20 cellular contexts compared by ENCODE assay signal in the genomic region with DNA sequence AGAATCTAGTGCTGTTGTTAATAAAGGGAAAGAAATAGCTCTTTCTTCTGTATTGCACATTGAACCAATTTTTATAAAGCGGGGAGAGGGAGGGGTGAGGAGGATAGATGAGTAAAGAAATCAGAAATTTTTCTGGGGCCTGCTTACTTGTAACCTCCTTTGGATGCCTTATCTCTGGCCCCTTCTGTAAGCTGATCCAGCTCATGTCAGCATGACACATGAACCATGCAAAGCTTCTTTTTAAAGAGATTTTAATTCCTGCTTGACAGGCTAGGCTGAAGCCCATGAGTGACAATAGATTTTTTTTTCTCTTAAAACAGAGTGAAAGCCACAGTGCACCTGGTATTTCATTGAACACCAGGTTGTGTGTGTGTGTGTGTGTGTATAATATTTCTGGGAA.
DNase-seq lines count a peak whose midpoint lies in the region; ATAC-seq and TF ChIP-seq lines count a peak whose summit lies in the region.
"Had no signal": no experiment of that assay in that cellular context is flagged by ENCODE, and none has a peak within 500 bp of the region (broad histone marks: within the 10 kb centered on the region; RNA-seq: fewer than 3 reads in every experiment).

No MANE protein-coding gene starts in this region.

- H3K9me3 Mint-ChIP-seq in activated CD4-positive, alpha-beta memory T cell treated with anti-CD3 and anti-CD28 coated beads, Interleukin-2, amount 10 ng/mL, durations not matched to agents 7 days and 5 days: no peaks in the 10 kb centered on the region
- H3K9me3 Mint-ChIP-seq: stimulated activated naive CD8-positive, alpha-beta T cell treated with anti-CD3 and anti-CD28 coated beads, Interleukin-15, amount 100 ng/mL, for 72 hours had no signal

- no peaks in the 10 kb centered on the region for H3K36me3 Mint-ChIP-seq in activated CD4-positive, alpha-beta memory T cell treated with anti-CD3 and anti-CD28 coated beads, Interleukin-2, amount 10 ng/mL, durations not matched to agents 7 days and 5 days (ENCODE audit: low read depth)
- H3K36me3 Mint-ChIP-seq: activated CD8-positive, alpha-beta memory T cell treated with anti-CD3 and anti-CD28 coated beads, Interleukin-2, amount 10 ng/mL, durations not matched to agents 7 days and 5 days; CD4-positive, CD25-positive, alpha-beta regulatory T cell had no signal

- H3K4me3 Mint-ChIP-seq in activated CD4-positive, alpha-beta memory T cell treated with anti-CD3 and anti-CD28 coated beads, Interleukin-2, amount 10 ng/mL, durations not matched to agents 7 days and 5 days: no peak overlapping the region
- H3K4me3 Mint-ChIP-seq: activated CD8-positive, alpha-beta memory T cell treated with anti-CD3 and anti-CD28 coated beads, Interleukin-2, amount 10 ng/mL, durations not matched to agents 7 days and 5 days; CD4-positive, CD25-positive, alpha-beta regulatory T cell; stimulated activated naive CD8-positive, alpha-beta T cell treated with anti-CD3 and anti-CD28 coated beads, Interleukin-15, amount 100 ng/mL, for 72 hours; WTC11 had no signal

- TF ChIP-seq CTCF in omental fat pad (IDR thresholded peaks at IDR 0.05): no peak

- DNase-seq in NCI-H1417 (lab: John Stamatoyannopoulos, UW): peak in 2 of 3 experiments; percentile 14 to 28
- no peak for DNase-seq in NCI-H1417 treated with DMSO at 0.1 percent for 48 hours (lab: John Stamatoyannopoulos, UW)
- peak; percentile 28 for DNase-seq in NCI-H2227 (lab: John Stamatoyannopoulos, UW; ENCODE audit: unreplicated experiment)
- peak; percentile 50 for DNase-seq in amniotic epithelial cell (ENCODE audit: low read depth)
- no peak for DNase-seq in omental fat pad (ENCODE audit: low spot score)
- DNase-seq in activated CD4-positive, alpha-beta memory T cell treated with anti-CD3 and anti-CD28 coated beads, Interleukin-2, amount 10 ng/mL, durations not matched to agents 7 days and 5 days: no peak
- no peak for DNase-seq in ureter (ENCODE audit: low spot score)
- DNase-seq in stimulated activated CD8-positive, alpha-beta memory T cell treated with anti-CD3 and anti-CD28 coated beads, Interleukin-4, amount 100 ng/mL, for 48 hours: no peak
- DNase-seq: activated CD8-positive, alpha-beta memory T cell treated with anti-CD3 and anti-CD28 coated beads, Interleukin-2, amount 10 ng/mL, durations not matched to agents 7 days and 5 days; activated effector memory CD4-positive, alpha-beta T cell treated with Interleukin-2 at 50 U/mL for 16 hours; CD4-positive, CD25-positive, alpha-beta regulatory T cell; KBM-7; left ventricle myocardium superior; NCI-H1105 treated with DMSO at 0.1 percent for 48 hours; Peyer's patch; posterior cingulate gyrus; stimulated activated CD4-positive, alpha-beta T cell treated with anti-CD3 and anti-CD28 coated beads, Interleukin-12 subunit alpha, Interleukin-12 subunit beta, amount 100 ng/mL, for 4 hours; stimulated activated naive CD8-positive, alpha-beta T cell treated with anti-CD3 and anti-CD28 coated beads, Interleukin-15, amount 100 ng/mL, for 72 hours had no signal

- CTCF ChIA-PET in activated CD4-positive, alpha-beta memory T cell treated with anti-CD3 and anti-CD28 coated beads, Interleukin-2, amount 10 ng/mL, durations not matched to agents 7 days and 5 days (lab: Charles Lee): interaction anchor here (0.5 kb wide), 1 partner anchor 374 kb away, joined by 3 read pairs; no protein-coding TSS in a partner anchor

- peak; percentile 57 for ATAC-seq in omental fat pad (ENCODE audit: low FRiP score)
- ATAC-seq: A549; activated CD8-positive, alpha-beta memory T cell treated with anti-CD3 and anti-CD28 coated beads, Interleukin-2, amount 10 ng/mL, durations not matched to agents 7 days and 5 days; left ventricle myocardium superior; stimulated activated naive CD8-positive, alpha-beta T cell treated with anti-CD3 and anti-CD28 coated beads, Interleukin-15, amount 100 ng/mL, for 72 hours; WTC11 had no signal

- H3K27ac Mint-ChIP-seq in activated CD4-positive, alpha-beta memory T cell treated with anti-CD3 and anti-CD28 coated beads, Interleukin-2, amount 10 ng/mL, durations not matched to agents 7 days and 5 days: no peak overlapping the region
- H3K27ac Mint-ChIP-seq: activated CD8-positive, alpha-beta memory T cell treated with anti-CD3 and anti-CD28 coated beads, Interleukin-2, amount 10 ng/mL, durations not matched to agents 7 days and 5 days; CD4-positive, CD25-positive, alpha-beta regulatory T cell; stimulated activated naive CD8-positive, alpha-beta T cell treated with anti-CD3 and anti-CD28 coated beads, Interleukin-15, amount 100 ng/mL, for 72 hours had no signal

- no peaks in the 10 kb centered on the region for H3K4me1 Mint-ChIP-seq in activated CD4-positive, alpha-beta memory T cell treated with anti-CD3 and anti-CD28 coated beads, Interleukin-2, amount 10 ng/mL, durations not matched to agents 7 days and 5 days
- H3K4me1 Mint-ChIP-seq: activated CD8-positive, alpha-beta memory T cell treated with anti-CD3 and anti-CD28 coated beads, Interleukin-2, amount 10 ng/mL, durations not matched to agents 7 days and 5 days; CD4-positive, CD25-positive, alpha-beta regulatory T cell; stimulated activated naive CD8-positive, alpha-beta T cell treated with anti-CD3 and anti-CD28 coated beads, Interleukin-15, amount 100 ng/mL, for 72 hours had no signal

- POLR2A ChIA-PET in activated CD4-positive, alpha-beta memory T cell treated with anti-CD3 and anti-CD28 coated beads, Interleukin-2, amount 10 ng/mL, durations not matched to agents 7 days and 5 days (lab: Charles Lee): no interaction called here

- no peaks in the 10 kb centered on the region for H3K27me3 Mint-ChIP-seq in activated CD4-positive, alpha-beta memory T cell treated with anti-CD3 and anti-CD28 coated beads, Interleukin-2, amount 10 ng/mL, durations not matched to agents 7 days and 5 days
- H3K27me3 Mint-ChIP-seq: activated CD8-positive, alpha-beta memory T cell treated with anti-CD3 and anti-CD28 coated beads, Interleukin-2, amount 10 ng/mL, durations not matched to agents 7 days and 5 days; stimulated activated naive CD8-positive, alpha-beta T cell treated with anti-CD3 and anti-CD28 coated beads, Interleukin-15, amount 100 ng/mL, for 72 hours had no signal

Comparison
In these comparisons a context has a peak if more than half of its experiments do, and no peak if none do; other contexts are left out.
1. DNase-seq: peak in NCI-H1417 (2 of 3), NCI-H2227 (single experiment) and amniotic epithelial cell (single experiment); none in NCI-H1417 treated with DMSO at 0.1 percent for 48 hours (single experiment), omental fat pad (single experiment), activated CD4-positive, alpha-beta memory T cell treated with anti-CD3 and anti-CD28 coated beads, Interleukin-2, amount 10 ng/mL, durations not matched to agents 7 days and 5 days (single experiment), ureter (single experiment) and stimulated activated CD8-positive, alpha-beta memory T cell treated with anti-CD3 and anti-CD28 coated beads, Interleukin-4, amount 100 ng/mL, for 48 hours (single experiment).